In the genomic region with DNA sequence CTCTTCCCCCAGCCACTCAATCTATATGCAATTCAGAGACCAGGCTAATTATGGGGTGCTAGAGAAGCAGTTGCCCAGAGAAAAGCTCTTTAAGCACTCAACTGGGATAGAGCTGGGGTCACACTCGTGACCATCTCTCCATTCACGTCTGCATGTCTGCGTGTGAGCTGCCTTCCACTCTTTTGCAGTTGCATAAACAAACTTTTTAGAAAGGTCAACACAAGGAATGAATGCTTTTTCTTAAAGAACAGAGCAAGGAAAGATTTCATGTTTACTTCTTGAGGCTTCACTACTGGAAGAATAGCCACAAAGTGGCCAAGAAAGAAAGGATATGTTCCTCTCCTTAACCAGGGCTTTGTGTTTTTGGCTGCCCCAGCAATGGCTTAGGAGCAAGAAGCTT, we compare ENCODE assay signal across 31 cellular contexts.
DNase-seq lines count a peak whose midpoint lies in the region; ATAC-seq and TF ChIP-seq lines count a peak whose summit lies in the region.
"Had no signal": no experiment of that assay in that cellular context is flagged by ENCODE, and none has a peak within 500 bp of the region (broad histone marks: within the 10 kb centered on the region; RNA-seq: fewer than 3 reads in every experiment).

No MANE protein-coding gene starts in this region.

- ATAC-seq in naive thymus-derived CD8-positive, alpha-beta T cell, result no peak
- ATAC-seq: activated naive CD4-positive, alpha-beta T cell treated with anti-CD3 and anti-CD28 coated beads, Interleukin-2, amount 50 U/mL, for 72 hours; Panc1 had no signal

- peaks cover 23% of the 10 kb centered on the region for H3K4me1 Mint-ChIP-seq in osteocyte (ENCODE audit: unreplicated experiment)
- peaks cover 6 to 13% (median 9%) of the 10 kb centered on the region in 4 donors for H3K4me1 Mint-ChIP-seq in naive thymus-derived CD8-positive, alpha-beta T cell

- H3K27ac Mint-ChIP-seq in osteocyte (ENCODE audit: unreplicated experiment), result peak overlapping the region; percentile 75
- no peak overlapping the region for H3K27ac Mint-ChIP-seq in naive thymus-derived CD8-positive, alpha-beta T cell
- H3K27ac Mint-ChIP-seq: activated naive CD4-positive, alpha-beta T cell treated with anti-CD3 and anti-CD28 coated beads, Interleukin-2, amount 50 U/mL, for 72 hours; nephron had no signal

- H3K27ac ChIP-seq in temporal lobe (ENCODE audit: low read depth, low read length), result peak overlapping the region; percentile 52
- H3K27ac ChIP-seq: colonic mucosa, GM23248, ovary, upper lobe of left lung had no signal

- POLR2A ChIA-PET in naive thymus-derived CD8-positive, alpha-beta T cell (lab: Charles Lee), result interaction anchor here (0.7 kb wide), 1 partner anchor 403 kb away, joined by 4 read pairs; no protein-coding TSS in a partner anchor

- no peaks in the 10 kb centered on the region for H3K27me3 Mint-ChIP-seq in osteocyte (ENCODE audit: unreplicated experiment)
- H3K27me3 Mint-ChIP-seq in naive thymus-derived CD8-positive, alpha-beta T cell, result peaks cover 0 to 29% (median 7%) of the 10 kb centered on the region in 5 donors

- peaks cover 6% of the 10 kb centered on the region for H3K9me3 Mint-ChIP-seq in osteocyte (ENCODE audit: unreplicated experiment)
- peaks cover 0 to 7% (median 0%) of the 10 kb centered on the region in 9 donors for H3K9me3 Mint-ChIP-seq in naive thymus-derived CD8-positive, alpha-beta T cell

- TF ChIP-seq CTCF in choroid plexus epithelial cell (conservative IDR thresholded peaks at IDR 0.05; ENCODE audit: low read depth, low read length) (no peak), osteocyte (IDR thresholded peaks at IDR 0.05) (no peak), GM10266 (IDR thresholded peaks at IDR 0.05; ENCODE audit: control insufficient read depth, insufficient read depth, low read depth, missing control alignments) (no peak)

- no peak overlapping the region for H3K4me3 ChIP-seq in choroid plexus epithelial cell (ENCODE audit: low read depth, low read length)
- H3K4me3 ChIP-seq: colonic mucosa, GM23248, ovary, upper lobe of left lung had no signal

- peaks cover 2% of the 10 kb centered on the region for H3K36me3 Mint-ChIP-seq in osteocyte (ENCODE audit: unreplicated experiment)
- peaks cover 2 to 7% (median 7%) of the 10 kb centered on the region in 3 donors for H3K36me3 Mint-ChIP-seq in naive thymus-derived CD8-positive, alpha-beta T cell

- peak; percentile 83 for DNase-seq in NCI-H2227 treated with DMSO at 0.1 percent for 48 hours (lab: John Stamatoyannopoulos, UW)
- peak; percentile 78 for DNase-seq in choroid plexus epithelial cell (ENCODE audit: low read depth)
- DNase-seq in osteocyte (ENCODE audit: extremely low spot score, unreplicated experiment), result no peak
- no peak for DNase-seq in occipital lobe (lab: John Stamatoyannopoulos, UW)
- DNase-seq in naive thymus-derived CD8-positive, alpha-beta T cell, result no peak
- no peak for DNase-seq in GM10266 (ENCODE audit: extremely low spot score)
- no peak for DNase-seq in activated T-cell treated with anti-CD3 and anti-CD28 coated beads, Interleukin-2, amount 50 U/mL, for 1 hour
- DNase-seq: activated CD4-positive, alpha-beta T cell treated with anti-CD3 and anti-CD28 coated beads for 48 hours; activated CD8-positive, alpha-beta memory T cell treated with anti-CD3 and anti-CD28 coated beads for 24 hours; activated T-cell treated with anti-CD3 and anti-CD28 coated beads for 4 hours; C1 segment of cervical spinal cord; colonic mucosa; COR-L47; DMS53; effector CD4-positive, alpha-beta T cell; GM23248; mammary epithelial cell; MV-4-11; NCI-H1436; NCI-H2081 treated with DMSO at 0.1 percent for 48 hours; NCI-H446; NCI-H774; ovary; retina; SIG-M5; stimulated activated CD4-positive, alpha-beta T cell treated with anti-CD3 and anti-CD28 coated beads, Interleukin-4, amount 100 ng/mL, for 24 hours; upper lobe of left lung had no signal

- no peak overlapping the region for H3K4me3 Mint-ChIP-seq in osteocyte (ENCODE audit: unreplicated experiment)
- no peak overlapping the region for H3K4me3 Mint-ChIP-seq in naive thymus-derived CD8-positive, alpha-beta T cell
- H3K4me3 Mint-ChIP-seq: nephron had no signal

Comparison
In these comparisons a context has a peak if more than half of its experiments do, and no peak if none do; other contexts are left out.
1. DNase-seq: peak in NCI-H2227 treated with DMSO at 0.1 percent for 48 hours (single experiment) and choroid plexus epithelial cell (single experiment); none in osteocyte (single experiment), occipital lobe (single experiment), naive thymus-derived CD8-positive, alpha-beta T cell (0 of 10), GM10266 (single experiment) and activated T-cell treated with anti-CD3 and anti-CD28 coated beads, Interleukin-2, amount 50 U/mL, for 1 hour (single experiment).